In genomic region chr22:35526333-35526979, GRCh38 we compare ENCODE assay signal across 16 cellular contexts. TPM values are rescaled to one million over a fixed set of nuclear protein-coding genes. Genes with fewer than 3 reads are reported as not detected.
"Had no signal": no experiment of that assay in that cellular context is flagged by ENCODE, and none has a peak within 500 bp of the region (broad histone marks: within the 10 kb centered on the region; RNA-seq: fewer than 3 reads in every experiment).

No MANE protein-coding gene starts in this region.

- ATAC-seq: body of pancreas had no signal

- H3K4me1 ChIP-seq: body of pancreas, prostate gland had no signal

- H3K36me3 ChIP-seq: esophagus squamous epithelium, prostate gland, tibial nerve had no signal

- H3K27ac ChIP-seq: body of pancreas, esophagus squamous epithelium, prostate gland, tibial nerve had no signal

- DNase-seq: activated CD4-positive, alpha-beta T cell treated with anti-CD3 and anti-CD28 coated beads, Interleukin-2, amount 10 ng/mL, durations not matched to agents 7 days and 5 days; activated CD8-positive, alpha-beta memory T cell treated with anti-CD3 and anti-CD28 coated beads, Interleukin-2, amount 50 U/mL, for 48 hours; activated naive CD8-positive, alpha-beta T cell treated with anti-CD3 and anti-CD28 coated beads for 36 hours; body of pancreas; cortex of kidney; effector CD4-positive, alpha-beta T cell; esophagus squamous epithelium; hypothalamus; stimulated activated CD4-positive, alpha-beta T cell treated with anti-CD3 and anti-CD28 coated beads, Interleukin-2, amount 100 ng/mL, for 48 hours; stimulated activated naive B cell treated with anti-CD40 and anti-IgM and Interleukin-4, amounts not matched to agents 10 μg/mL and 1 μg/mL and 100 μg/mL, for 72 hours; substantia nigra; SW 1271 had no signal

- H3K27me3 ChIP-seq: body of pancreas had no signal

- H3K4me3 ChIP-seq: body of pancreas, esophagus squamous epithelium, prostate gland, tibial nerve had no signal

- H3K9me3 ChIP-seq: body of pancreas, prostate gland had no signal

RNA-seq across cellular contexts. Expression of gene RASD2, which starts 14.2 kb away (rescaled TPM):
- total RNA-seq: activated CD4-positive, alpha-beta T cell treated with anti-CD3 and anti-CD28 coated beads, Interleukin-2, amount 10 ng/mL, durations not matched to agents 7 days and 5 days; fibroblast of villous mesenchyme; T-helper 2 cell treated with Interferon-gamma antibody and Interleukin-4, amounts not matched to agents 100 ng/mL and 5 ng/mL, for 36 hours had no signal
